Comparison of ENCODE assay signal across 8 cellular contexts in the genomic region with DNA sequence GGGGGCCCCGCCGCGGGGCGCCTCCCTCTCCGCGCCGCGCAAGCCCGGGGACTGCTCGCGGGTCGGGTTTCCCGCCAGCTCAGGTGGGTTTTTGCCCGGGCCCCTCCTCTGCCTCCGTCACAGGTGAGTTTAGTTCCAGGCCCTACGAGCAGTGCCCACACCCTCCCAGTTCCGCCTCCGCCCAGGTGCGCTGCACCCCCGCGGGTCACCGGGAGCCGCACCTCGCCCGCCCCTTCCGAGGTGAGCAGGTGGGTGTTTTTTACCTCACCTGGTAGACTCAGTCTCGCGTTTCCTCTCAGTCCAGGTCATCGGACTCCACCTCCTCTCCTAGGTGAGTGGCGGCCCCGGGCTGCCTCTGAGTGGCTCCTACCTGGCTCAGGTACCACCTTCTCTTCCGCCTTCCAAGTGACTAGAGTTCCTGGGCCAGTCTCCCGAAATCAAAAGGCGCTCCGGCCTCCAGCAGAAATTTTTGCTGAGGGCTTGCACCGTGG. TPM values are rescaled to one million over a fixed set of nuclear protein-coding genes. Genes with fewer than 3 reads are reported as not detected.
A peak's percentile ranks its signal among the peaks of the same experiment; 100 is the strongest.
DNase-seq lines count a peak whose midpoint lies in the region; ATAC-seq and TF ChIP-seq lines count a peak whose summit lies in the region.

A gene with protein sequence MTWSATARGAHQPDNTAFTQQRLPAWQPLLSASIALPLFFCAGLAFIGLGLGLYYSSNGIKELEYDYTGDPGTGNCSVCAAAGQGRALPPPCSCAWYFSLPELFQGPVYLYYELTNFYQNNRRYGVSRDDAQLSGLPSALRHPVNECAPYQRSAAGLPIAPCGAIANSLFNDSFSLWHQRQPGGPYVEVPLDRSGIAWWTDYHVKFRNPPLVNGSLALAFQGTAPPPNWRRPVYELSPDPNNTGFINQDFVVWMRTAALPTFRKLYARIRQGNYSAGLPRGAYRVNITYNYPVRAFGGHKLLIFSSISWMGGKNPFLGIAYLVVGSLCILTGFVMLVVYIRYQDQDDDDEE (minus strand): TSS at position 153 of the 491 bp plus-strand sequence. CDS start 191 bp downstream, outside the sequence.

- H3K9me3 ChIP-seq in IMR-90 (ENCODE audit: control insufficient read depth, insufficient read depth, low read length) = peaks cover 8% of the 10 kb centered on the region; the same call in 1 of the 2 replicates

- no peaks in the 10 kb centered on the region for H3K79me1 ChIP-seq in IMR-90 (ENCODE audit: low read depth in 1 of 2, low read length in 2 of 2)

- in situ Hi-C loops in IMR-90 (cut with MboI; ENCODE audit: low sequenced_read_pairs) = loop anchor here (10.0 kb wide), 1 partner anchor 936 kb away; no protein-coding TSS in a partner anchor

- H3K36me3 Mint-ChIP-seq in activated CD8-positive, alpha-beta T cell treated with anti-CD3 and anti-CD28 coated beads, Interleukin-2, amount 10 ng/mL, durations not matched to agents 7 days and 5 days (ENCODE audit: low read depth) = peaks cover 4% of the 10 kb centered on the region
- H3K36me3 Mint-ChIP-seq in progenitor cell of endocrine pancreas (ENCODE audit: insufficient read depth) = peaks cover 1% of the 10 kb centered on the region

- no peaks in the 10 kb centered on the region for H3K36me3 ChIP-seq in IMR-90 (ENCODE audit: control insufficient read depth, insufficient read depth, low read length)

- peaks cover 23% of the 10 kb centered on the region for H3K27me3 Mint-ChIP-seq in activated CD8-positive, alpha-beta T cell treated with anti-CD3 and anti-CD28 coated beads, Interleukin-2, amount 10 ng/mL, durations not matched to agents 7 days and 5 days (ENCODE audit: low read depth)
- H3K27me3 Mint-ChIP-seq in progenitor cell of endocrine pancreas = no peaks in the 10 kb centered on the region

- H3K4me2 ChIP-seq in IMR-90 (ENCODE audit: low read depth, low read length) = peak within 1 kb of the TSS; percentile 14

- peak within 1 kb of the TSS; percentile 63; the same call in 1 of the 2 replicates for H3K4ac ChIP-seq in IMR-90 (ENCODE audit: low read depth, low read length)

- H4K20me1 ChIP-seq in IMR-90 (ENCODE audit: insufficient read depth, low read length) = no peaks in the 10 kb centered on the region

- no peak within 1 kb of the TSS for H3K9ac ChIP-seq in IMR-90 (ENCODE audit: low read depth, low read length)

- H3K23ac ChIP-seq in IMR-90 (ENCODE audit: low read depth, low read length) = no peak within 1 kb of the TSS

- no peak for TF ChIP-seq POLR2A in IMR-90 (IDR thresholded peaks at IDR 0.05; ENCODE audit: low read depth, low read length)

- H4K8ac ChIP-seq in IMR-90 (ENCODE audit: low read depth in 2 of 2, low read length in 2 of 2) = peak within 1 kb of the TSS in 1 of 2 experiments; percentile 72; a peak in 1 of 4 replicates

- H3K14ac ChIP-seq in IMR-90 (replicated peaks; ENCODE audit: low read depth, low read length) = no peak within 1 kb of the TSS

- H2BK120ac ChIP-seq in IMR-90 (ENCODE audit: low read depth, low read length) = peak within 1 kb of the TSS; percentile 41

- dilution Hi-C loops in IMR-90 (cut with HindIII; ENCODE audit: low sequenced_read_pairs, unreplicated experiment) = no loop called here

- intact Hi-C loops in IMR-90 (cut with micrococcal nuclease) = no loop called here

- H4K91ac ChIP-seq in IMR-90 (ENCODE audit: insufficient read depth, low read depth, low read length) = no peak within 1 kb of the TSS; the same call in 1 of the 2 replicates

- H4K5ac ChIP-seq in IMR-90 (ENCODE audit: low read depth, low read length) = no peak within 1 kb of the TSS; the same call in 1 of the 2 replicates

- H3K9me3 Mint-ChIP-seq in activated CD8-positive, alpha-beta T cell treated with anti-CD3 and anti-CD28 coated beads, Interleukin-2, amount 10 ng/mL, durations not matched to agents 7 days and 5 days (ENCODE audit: insufficient read depth) = no peaks in the 10 kb centered on the region
- H3K9me3 Mint-ChIP-seq in progenitor cell of endocrine pancreas (ENCODE audit: low read depth) = no peaks in the 10 kb centered on the region

- H3K27ac ChIP-seq in IMR-90 (ENCODE audit: insufficient read depth, low read length) (no peak within 1 kb of the TSS), foreskin keratinocyte (peak within 1 kb of the TSS; percentile 94)

- H2BK15ac ChIP-seq in IMR-90 (ENCODE audit: low read depth, low read length) = peak within 1 kb of the TSS; percentile 21; the same call in 1 of the 3 replicates

- H2AFZ ChIP-seq in IMR-90 (replicated peaks; ENCODE audit: low read length, poor library complexity) = peak within 1 kb of the TSS; percentile 94

- CTCF ChIA-PET in IMR-90 (lab: Yijun Ruan, JAX) = interaction anchor here (0.9 kb wide), 1 partner anchor 12 kb away, joined by 3 read pairs; no protein-coding TSS in a partner anchor
- CTCF ChIA-PET in activated CD8-positive, alpha-beta T cell treated with anti-CD3 and anti-CD28 coated beads, Interleukin-2, amount 10 ng/mL, durations not matched to agents 7 days and 5 days (lab: Charles Lee) = interaction anchor here (0.7 to 8.2 kb wide), 13 partner anchors 7 to 556 kb away, joined by 3 to 94 read pairs (median 4); no protein-coding TSS in a partner anchor

- H3K4me1 ChIP-seq in IMR-90 (ENCODE audit: control insufficient read depth, insufficient read depth, low read length) = no peaks in the 10 kb centered on the region
- peaks cover 25% of the 10 kb centered on the region for H3K4me1 ChIP-seq in foreskin keratinocyte

- H3K4me3 Mint-ChIP-seq in activated CD8-positive, alpha-beta T cell treated with anti-CD3 and anti-CD28 coated beads, Interleukin-2, amount 10 ng/mL, durations not matched to agents 7 days and 5 days = peak within 1 kb of the TSS; percentile 87
- peak within 1 kb of the TSS; percentile 88 for H3K4me3 Mint-ChIP-seq in progenitor cell of endocrine pancreas (ENCODE audit: low read depth)

- BruUV-seq in IMR-90 (replicated peaks; lab: Mats Ljungman, UMichigan) = no TSS peak

- H3K27me3 ChIP-seq in IMR-90 (ENCODE audit: control insufficient read depth, insufficient read depth, low read length) (peaks cover 25% of the 10 kb centered on the region), foreskin keratinocyte (no peaks in the 10 kb centered on the region)

- H3K18ac ChIP-seq in IMR-90 (ENCODE audit: low read depth, low read length) = no peak within 1 kb of the TSS

- H3K27ac Mint-ChIP-seq in activated CD8-positive, alpha-beta T cell treated with anti-CD3 and anti-CD28 coated beads, Interleukin-2, amount 10 ng/mL, durations not matched to agents 7 days and 5 days = peak within 1 kb of the TSS; percentile 77
- H3K27ac Mint-ChIP-seq in progenitor cell of endocrine pancreas = peak within 1 kb of the TSS; percentile 97

- peak within 1 kb of the TSS; percentile 74 for H2AK9ac ChIP-seq in IMR-90 (replicated peaks; ENCODE audit: low read depth, low read length, poor library complexity)

- no peaks in the 10 kb centered on the region for H3K9me1 ChIP-seq in IMR-90 (ENCODE audit: insufficient read depth, low read length)

- ATAC-seq in IMR-90 (ENCODE audit: low read depth) = no peak
- ATAC-seq in activated CD8-positive, alpha-beta T cell treated with anti-CD3 and anti-CD28 coated beads, Interleukin-2, amount 10 ng/mL, durations not matched to agents 7 days and 5 days = no peak
- ATAC-seq in foreskin keratinocyte = peak; percentile 83
- ATAC-seq in GM21723 (IDR thresholded peaks at IDR 0.05; ENCODE audit: unreplicated experiment) = no peak

- no peak within 1 kb of the TSS for H3K56ac ChIP-seq in IMR-90 (ENCODE audit: extremely low read depth, insufficient read depth, low read length)

- H2BK20ac ChIP-seq in IMR-90 (ENCODE audit: low read depth, low read length) = no peak within 1 kb of the TSS; the same call in 1 of the 2 replicates

- peaks cover 40% of the 10 kb centered on the region for H3K4me1 Mint-ChIP-seq in activated CD8-positive, alpha-beta T cell treated with anti-CD3 and anti-CD28 coated beads, Interleukin-2, amount 10 ng/mL, durations not matched to agents 7 days and 5 days (ENCODE audit: low read depth)
- H3K4me1 Mint-ChIP-seq in progenitor cell of endocrine pancreas (ENCODE audit: low read depth) = peaks cover 38% of the 10 kb centered on the region

- TF ChIP-seq RAD21 in IMR-90 (IDR thresholded peaks at IDR 0.05; ENCODE audit: low read length) = no peak

- DNase-seq in AG09309 (ENCODE audit: low read depth) (no peak), IMR-90 (no peak), foreskin keratinocyte (peak; percentile 91 to 94), progenitor cell of endocrine pancreas (ENCODE audit: low spot score, unreplicated experiment) (peak; percentile 77), retina (no peak), cerebellar nuclear complex (lab: John Stamatoyannopoulos, UW) (no peak)
- DNase-seq in activated CD8-positive, alpha-beta T cell treated with anti-CD3 and anti-CD28 coated beads, Interleukin-2, amount 10 ng/mL, durations not matched to agents 7 days and 5 days = peak; percentile 27

- H3K4me3 ChIP-seq in AG09309 (ENCODE audit: control insufficient read depth, low read depth, low read length) (peak within 1 kb of the TSS; percentile 47), IMR-90 (ENCODE audit: insufficient read depth, low read depth, low read length) (peak within 1 kb of the TSS; percentile 22)

- TF ChIP-seq CTCF in AG09309 (IDR thresholded peaks at IDR 0.05; ENCODE audit: control insufficient read depth, insufficient read depth, low read depth, low read length, missing control alignments) = no peak
- no peak for TF ChIP-seq CTCF in IMR-90 (conservative IDR thresholded peaks at IDR 0.05; ENCODE audit: low read depth, low read length)
- TF ChIP-seq CTCF in foreskin keratinocyte (conservative IDR thresholded peaks at IDR 0.05) = no peak
- TF ChIP-seq CTCF in progenitor cell of endocrine pancreas (IDR thresholded peaks at IDR 0.05; ENCODE audit: unreplicated experiment) = no peak

- WGBS in IMR-90 (ENCODE audit: extremely low coverage in 2 of 2, insufficient read length in 1 of 2), 2 experiments = 27% methylated on average over 7 of the region's 36 CpGs; no CpG with 5 or more reads in 1 of the 2 experiments

- no peak within 1 kb of the TSS for H2AK5ac ChIP-seq in IMR-90 (ENCODE audit: low read depth, low read length)

- H2BK5ac ChIP-seq in IMR-90 (ENCODE audit: low read depth, low read length, poor library complexity, severe bottlenecking) = no peak within 1 kb of the TSS

- POLR2A ChIA-PET in IMR-90 (lab: Charles Lee; ENCODE audit: unreplicated experiment) = interaction anchor here (0.5 to 0.8 kb wide), 3 partner anchors 37 to 1191 kb away, joined by 6 to 14 read pairs (median 8); a partner anchor contains a TSS
- POLR2A ChIA-PET in activated CD8-positive, alpha-beta T cell treated with anti-CD3 and anti-CD28 coated beads, Interleukin-2, amount 10 ng/mL, durations not matched to agents 7 days and 5 days (lab: Charles Lee) = interaction anchor here (1.1 kb wide), 1 partner anchor 19 kb away, joined by 3 read pairs; no protein-coding TSS in a partner anchor

RNA-seq across cellular contexts. Expression of the gene that starts here (rescaled TPM):
- under 0.01 TPM in 1 of 2 replicates, not detected in the other for total RNA-seq in IMR-90 (2012; rRNA removed)
- polyA plus RNA-seq in IMR-90 (2012; rRNA removed) = 0.03 and 0.13 TPM in 2 replicates
- polyA plus RNA-seq in IMR-90 (2012; cell fraction: cytosol; rRNA removed) = 0.04 and 0.21 TPM in 2 replicates
- polyA plus RNA-seq in IMR-90 (2012; cell fraction: nucleus; rRNA removed; ENCODE audit: low replicate concordance) = 0.15 TPM in 1 of 2 replicates, not detected in the other
- under 1 TPM; 0.52 to 0.66 TPM for total RNA-seq in activated CD8-positive, alpha-beta T cell treated with anti-CD3 and anti-CD28 coated beads, Interleukin-2, amount 10 ng/mL, durations not matched to agents 7 days and 5 days
- 17.9 and 19.8 TPM in 2 replicates for total RNA-seq in foreskin keratinocyte
- 7.6 and 9.5 TPM in 2 replicates for polyA plus RNA-seq in foreskin keratinocyte
- 28.1 and 29.4 TPM in 2 replicates for total RNA-seq in progenitor cell of endocrine pancreas

Comparison
In these comparisons a context has a peak if more than half of its experiments do, and no peak if none do; other contexts are left out.
1. RNA of the gene that starts here (total RNA-seq): 28.1 to 29.4 TPM in progenitor cell of endocrine pancreas and 17.9 to 19.8 TPM in foreskin keratinocyte; 0.52 to 0.66 TPM in activated CD8-positive, alpha-beta T cell treated with anti-CD3 and anti-CD28 coated beads, Interleukin-2, amount 10 ng/mL, durations not matched to agents 7 days and 5 days and under 0.01 TPM in IMR-90; every median in the first group is over 10 times any median in the second.
2. Peak in DNase-seq in activated CD8-positive, alpha-beta T cell treated with anti-CD3 and anti-CD28 coated beads, Interleukin-2, amount 10 ng/mL, durations not matched to agents 7 days and 5 days; RNA of the gene not detected or under 1 TPM.
3. DNase-seq: peak in foreskin keratinocyte (2 of 2) and progenitor cell of endocrine pancreas (single experiment); none in AG09309 (single experiment), IMR-90 (single experiment), retina (single experiment) and cerebellar nuclear complex (0 of 2).